Comparison of ENCODE assay signal across 26 cellular contexts in the genomic region with DNA sequence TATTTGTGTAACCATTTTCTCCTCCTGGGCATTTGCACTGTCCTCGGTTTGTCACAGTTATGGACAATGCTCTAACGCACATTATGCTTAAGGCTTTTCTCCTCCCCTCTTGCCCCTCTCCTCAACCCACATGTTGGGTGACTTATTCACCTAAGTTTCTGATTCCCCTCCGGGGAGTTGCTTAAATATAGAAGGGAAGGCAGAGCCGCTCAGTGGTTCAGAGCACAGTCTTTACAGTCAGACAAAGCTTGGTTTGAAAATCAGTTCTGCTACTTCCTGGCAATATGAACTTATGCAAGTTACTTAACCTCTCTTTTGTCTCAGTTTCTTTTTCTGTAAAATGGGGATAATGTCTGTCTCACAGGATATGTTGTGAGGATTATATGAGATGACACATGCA. TPM values are rescaled to one million over a fixed set of nuclear protein-coding genes. Genes with fewer than 3 reads are reported as not detected.
DNase-seq lines count a peak whose midpoint lies in the region; ATAC-seq and TF ChIP-seq lines count a peak whose summit lies in the region.
"Had no signal": no experiment of that assay in that cellular context is flagged by ENCODE, and none has a peak within 500 bp of the region (broad histone marks: within the 10 kb centered on the region; RNA-seq: fewer than 3 reads in every experiment).

No MANE protein-coding gene starts in this region.

- H3K9me3 Mint-ChIP-seq in activated T-helper 17 cell treated with anti-CD3 and anti-CD28 coated beads, Interleukin-2, amount 50 U/mL, for 72 hours, result no peaks in the 10 kb centered on the region
- H3K9me3 Mint-ChIP-seq in type B pancreatic cell, result no peaks in the 10 kb centered on the region
- no peaks in the 10 kb centered on the region for H3K9me3 Mint-ChIP-seq in CD8-positive, alpha-beta T cell
- H3K9me3 Mint-ChIP-seq: activated CD4-positive, alpha-beta memory T cell treated with anti-CD3 and anti-CD28 coated beads, Interleukin-2, amount 10 ng/mL, durations not matched to agents 7 days and 5 days; activated naive CD8-positive, alpha-beta T cell treated with anti-CD3 and anti-CD28 coated beads, Interleukin-2, amount 10 ng/mL, durations not matched to agents 7 days and 5 days had no signal

- no peak overlapping the region for H3K4me3 ChIP-seq in CD8-positive, alpha-beta T cell (ENCODE audit: low read depth, low read length)
- H3K4me3 ChIP-seq: ascending aorta, cardiac muscle cell, coronary artery, pancreas, testis, uterus had no signal

- H3K36me3 ChIP-seq in CD8-positive, alpha-beta T cell (ENCODE audit: insufficient read depth, low read length), result no peaks in the 10 kb centered on the region
- H3K36me3 ChIP-seq: ascending aorta, cardiac muscle cell, pancreas, uterus had no signal

- no peaks in the 10 kb centered on the region for H3K9me3 ChIP-seq in CD8-positive, alpha-beta T cell (ENCODE audit: low read length)
- H3K9me3 ChIP-seq: ascending aorta, pancreas, testis, uterus had no signal

- no peak overlapping the region for H3K27ac ChIP-seq in CD8-positive, alpha-beta T cell (ENCODE audit: low read depth, low read length)
- H3K27ac ChIP-seq: ascending aorta, cardiac muscle cell, coronary artery, pancreas, testis had no signal

- no peaks in the 10 kb centered on the region for H3K36me3 Mint-ChIP-seq in activated T-helper 17 cell treated with anti-CD3 and anti-CD28 coated beads, Interleukin-2, amount 50 U/mL, for 72 hours (ENCODE audit: low read depth)
- peaks cover 3% of the 10 kb centered on the region for H3K36me3 Mint-ChIP-seq in type B pancreatic cell
- H3K36me3 Mint-ChIP-seq in CD8-positive, alpha-beta T cell, result no peaks in the 10 kb centered on the region
- H3K36me3 Mint-ChIP-seq: activated naive CD8-positive, alpha-beta T cell treated with anti-CD3 and anti-CD28 coated beads, Interleukin-2, amount 10 ng/mL, durations not matched to agents 7 days and 5 days had no signal

- H3K27me3 Mint-ChIP-seq in activated T-helper 17 cell treated with anti-CD3 and anti-CD28 coated beads, Interleukin-2, amount 50 U/mL, for 72 hours, result no peaks in the 10 kb centered on the region
- H3K27me3 Mint-ChIP-seq in type B pancreatic cell, result no peaks in the 10 kb centered on the region
- peaks cover 3% of the 10 kb centered on the region for H3K27me3 Mint-ChIP-seq in CD8-positive, alpha-beta T cell (ENCODE audit: low read depth)
- H3K27me3 Mint-ChIP-seq: activated CD4-positive, alpha-beta memory T cell treated with anti-CD3 and anti-CD28 coated beads, Interleukin-2, amount 10 ng/mL, durations not matched to agents 7 days and 5 days had no signal

- H3K27me3 ChIP-seq in CD8-positive, alpha-beta T cell (ENCODE audit: insufficient read depth, low read length), result no peaks in the 10 kb centered on the region
- H3K27me3 ChIP-seq: ascending aorta, cardiac muscle cell, pancreas, testis, uterus had no signal

- ATAC-seq in left cardiac atrium, result no peak
- ATAC-seq in HG02885 (IDR thresholded peaks at IDR 0.05; ENCODE audit: poor library complexity, unreplicated experiment), result peak; percentile 37
- ATAC-seq in activated T-helper 17 cell treated with anti-CD3 and anti-CD28 coated beads, Interleukin-2, amount 50 U/mL, for 72 hours (replicated peaks), result peak; percentile 24
- no peak for ATAC-seq in CD8-positive, alpha-beta T cell
- ATAC-seq: left ventricle myocardium superior, pancreas had no signal

- CTCF ChIA-PET in CD8-positive, alpha-beta T cell (lab: Charles Lee), result no interaction called here

- intact Hi-C loops in cardiac septum (cut with DNase I), result no loop called here
- intact Hi-C loops in left cardiac atrium (cut with DNase I), result loop anchor here in 1 of 2 donors (10.0 kb wide), 1 partner anchor 59 kb away; no protein-coding TSS in a partner anchor
- intact Hi-C loops in CD8-positive, alpha-beta T cell (cut with DNase I, micrococcal nuclease), result loop anchor here in 1 of 2 experiments (10.0 kb wide), 1 partner anchor 439 kb away; no protein-coding TSS in a partner anchor

- H3K4me1 Mint-ChIP-seq in activated T-helper 17 cell treated with anti-CD3 and anti-CD28 coated beads, Interleukin-2, amount 50 U/mL, for 72 hours, result peaks cover 6% of the 10 kb centered on the region
- H3K4me1 Mint-ChIP-seq in type B pancreatic cell (ENCODE audit: unreplicated experiment), result peaks cover 34% of the 10 kb centered on the region
- H3K4me1 Mint-ChIP-seq in CD8-positive, alpha-beta T cell (ENCODE audit: low read depth), result peaks cover 8% of the 10 kb centered on the region

- POLR2A ChIA-PET in CD8-positive, alpha-beta T cell (lab: Charles Lee), result no interaction called here

- no peak overlapping the region for H3K27ac Mint-ChIP-seq in activated T-helper 17 cell treated with anti-CD3 and anti-CD28 coated beads, Interleukin-2, amount 50 U/mL, for 72 hours
- H3K27ac Mint-ChIP-seq in type B pancreatic cell, result peak overlapping the region; percentile 50
- H3K27ac Mint-ChIP-seq in CD8-positive, alpha-beta T cell, result no peak overlapping the region
- H3K27ac Mint-ChIP-seq: activated CD4-positive, alpha-beta memory T cell treated with anti-CD3 and anti-CD28 coated beads, Interleukin-2, amount 10 ng/mL, durations not matched to agents 7 days and 5 days; activated naive CD8-positive, alpha-beta T cell treated with anti-CD3 and anti-CD28 coated beads, Interleukin-2, amount 10 ng/mL, durations not matched to agents 7 days and 5 days had no signal

- H3K4me1 ChIP-seq in CD8-positive, alpha-beta T cell (ENCODE audit: insufficient read depth, low read length), result no peaks in the 10 kb centered on the region
- H3K4me1 ChIP-seq: uterus had no signal

- no peak for TF ChIP-seq CTCF in type B pancreatic cell (conservative IDR thresholded peaks at IDR 0.05)
- TF ChIP-seq CTCF in CD8-positive, alpha-beta T cell (IDR thresholded peaks at IDR 0.05), result no peak

- DNase-seq in cardiac septum (ENCODE audit: low spot score) (peak; percentile 17), left cardiac atrium (no peak), type B pancreatic cell (ENCODE audit: extremely low spot score, unreplicated experiment) (no peak), NCI-H1105 treated with DMSO at 0.1 percent for 48 hours (lab: John Stamatoyannopoulos, UW) (no peak)
- DNase-seq in stimulated activated CD4-positive, alpha-beta T cell treated with anti-CD3 and anti-CD28 coated beads, Interleukin-1b, Interleukin-23, amount 100 ng/mL, for 48 hours, result no peak
- no peak for DNase-seq in CD8-positive, alpha-beta T cell
- DNase-seq: 8988T; activated CD4-positive, alpha-beta memory T cell treated with anti-CD3 and anti-CD28 coated beads, Interleukin-2, amount 10 ng/mL, durations not matched to agents 7 days and 5 days; activated CD4-positive, CD25-positive, alpha-beta regulatory T cell; activated naive CD8-positive, alpha-beta T cell treated with anti-CD3 and anti-CD28 coated beads, Interleukin-2, amount 10 ng/mL, durations not matched to agents 7 days and 5 days; effector memory CD4-positive, alpha-beta T cell; islet precursor cell; left ventricle myocardium superior; NCI-H1436; NCI-H748 treated with DMSO at 0.1 percent for 48 hours; pancreas; stimulated activated CD4-positive, alpha-beta T cell treated with anti-CD3 and anti-CD28 coated beads, Interleukin-4, amount 100 ng/mL, for 4 hours; stimulated activated naive CD4-positive, alpha-beta T cell treated with Interleukin-2 at 50 U/mL for 16 hours; T-helper 1 cell; testis; uterus had no signal

- H3K4me3 Mint-ChIP-seq in activated T-helper 17 cell treated with anti-CD3 and anti-CD28 coated beads, Interleukin-2, amount 50 U/mL, for 72 hours, result no peak overlapping the region
- no peak overlapping the region for H3K4me3 Mint-ChIP-seq in type B pancreatic cell
- no peak overlapping the region for H3K4me3 Mint-ChIP-seq in CD8-positive, alpha-beta T cell
- H3K4me3 Mint-ChIP-seq: activated CD4-positive, alpha-beta memory T cell treated with anti-CD3 and anti-CD28 coated beads, Interleukin-2, amount 10 ng/mL, durations not matched to agents 7 days and 5 days; activated naive CD8-positive, alpha-beta T cell treated with anti-CD3 and anti-CD28 coated beads, Interleukin-2, amount 10 ng/mL, durations not matched to agents 7 days and 5 days had no signal

RNA-seq across cellular contexts. Expression of gene SPRY4, which starts 41.2 kb away (rescaled TPM):
- total RNA-seq in cardiac septum (20.6 TPM), left cardiac atrium (10 to 100 TPM; 13.3 to 30.6 TPM), type B pancreatic cell (ENCODE audit: low replicate concordance) (16.1 and 20.7 TPM in 2 replicates)
- total RNA-seq in activated T-helper 17 cell treated with anti-CD3 and anti-CD28 coated beads, Interleukin-2, amount 50 U/mL, for 72 hours, result 1 to 10 TPM in 1 of 2 donors, under 1 TPM in 1; 0.71 to 1.1 TPM
- total RNA-seq in CD8-positive, alpha-beta T cell, result 1 to 10 TPM in 1 of 2 experiments, under 1 TPM in 1; 0.53 to 1.2 TPM

Comparison
In these comparisons a context has a peak if more than half of its experiments do, and no peak if none do; other contexts are left out.
1. ATAC-seq: peak in HG02885 (single experiment) and activated T-helper 17 cell treated with anti-CD3 and anti-CD28 coated beads, Interleukin-2, amount 50 U/mL, for 72 hours (single experiment); none in left cardiac atrium (0 of 2) and CD8-positive, alpha-beta T cell (single experiment).